Comparison of ENCODE assay signal across 14 cellular contexts in genomic region chr6:157145656-157146285, GRCh38.
DNase-seq lines count a peak whose midpoint lies in the region; ATAC-seq and TF ChIP-seq lines count a peak whose summit lies in the region.
"Had no signal": no experiment of that assay in that cellular context is flagged by ENCODE, and none has a peak within 500 bp of the region (broad histone marks: within the 10 kb centered on the region; RNA-seq: fewer than 3 reads in every experiment).

No MANE protein-coding gene starts in this region.

- no peak for ATAC-seq in omental fat pad (ENCODE audit: low FRiP score)
- no peak for ATAC-seq in GM19395 (IDR thresholded peaks at IDR 0.05; ENCODE audit: unreplicated experiment)
- ATAC-seq: GM12878 had no signal

- H3K27me3 ChIP-seq in WERI-Rb-1 (ENCODE audit: insufficient read depth, low read depth, severe bottlenecking): no peaks in the 10 kb centered on the region

- H3K27ac ChIP-seq in WERI-Rb-1: peak overlapping the region; percentile 60

- no peak overlapping the region for H3K4me3 ChIP-seq in WERI-Rb-1 (ENCODE audit: low read depth, low read length)
- H3K4me3 ChIP-seq in retinal pigment epithelial cell (ENCODE audit: low read length): no peak overlapping the region
- H3K4me3 ChIP-seq: GM12878 had no signal

- peak; percentile 58 for DNase-seq in EH (ENCODE audit: low read depth)
- peak; percentile 77 for DNase-seq in WERI-Rb-1
- peak; percentile 51 for DNase-seq in hepatic stellate cell (ENCODE audit: low spot score)
- DNase-seq in retinal pigment epithelial cell (ENCODE audit: low read depth): peak; percentile 95
- DNase-seq in omental fat pad (ENCODE audit: low spot score): no peak
- no peak for DNase-seq in DMS53 treated with DMSO at 0.1 percent for 48 hours (lab: John Stamatoyannopoulos, UW; ENCODE audit: unreplicated experiment)
- DNase-seq in GM10266 (ENCODE audit: extremely low spot score): no peak
- DNase-seq: CD4-positive, alpha-beta T cell; central memory CD4-positive, alpha-beta T cell; mammary epithelial cell; MV-4-11; T-helper 9 cell had no signal

- TF ChIP-seq CTCF in WERI-Rb-1 (IDR thresholded peaks at IDR 0.05; ENCODE audit: low read depth, low read length) (no peak), retinal pigment epithelial cell (conservative IDR thresholded peaks at IDR 0.05; ENCODE audit: low read depth, low read length) (no peak), omental fat pad (IDR thresholded peaks at IDR 0.05) (no peak), GM10266 (IDR thresholded peaks at IDR 0.05; ENCODE audit: control insufficient read depth, insufficient read depth, low read depth, missing control alignments) (no peak)

- H3K36me3 ChIP-seq in WERI-Rb-1: peaks cover 28% of the 10 kb centered on the region

- H3K9me3 ChIP-seq in WERI-Rb-1 (ENCODE audit: severe bottlenecking): no peaks in the 10 kb centered on the region

Comparison
In these comparisons a context has a peak if more than half of its experiments do, and no peak if none do; other contexts are left out.
1. DNase-seq: peak in EH (single experiment), WERI-Rb-1 (single experiment), hepatic stellate cell (single experiment) and retinal pigment epithelial cell (single experiment); none in omental fat pad (single experiment), DMS53 treated with DMSO at 0.1 percent for 48 hours (single experiment) and GM10266 (single experiment).